ENCODE assay signal across 8 cellular contexts in genomic region chr7:26193432-26194206, GRCh38. TPM values are rescaled to one million over a fixed set of nuclear protein-coding genes. Genes with fewer than 3 reads are reported as not detected.
DNase-seq lines count a peak whose midpoint lies in the region; ATAC-seq and TF ChIP-seq lines count a peak whose summit lies in the region.

No MANE protein-coding gene starts in this region.

- no peak overlapping the region for H3K4me3 ChIP-seq in CD8-positive, alpha-beta memory T cell (ENCODE audit: low read length)
- no peak overlapping the region for H3K4me3 ChIP-seq in HUES64 (ENCODE audit: low read length)

- in situ Hi-C loops in ACHN (cut with HindIII; ENCODE audit: low pct_ligation_motif_present, low pct_unique_long_range_greater_than_20kb, low sequenced_read_pairs): loop anchor here (25.0 kb wide), 1 partner anchor 106 kb away; no protein-coding TSS in a partner anchor

- no peak for DNase-seq in CD8-positive, alpha-beta memory T cell
- DNase-seq in activated naive CD8-positive, alpha-beta T cell treated with anti-CD3 and anti-CD28 coated beads for 36 hours: no peak
- DNase-seq in nephron progenitor cell (no peak), NCI-H2171 (lab: John Stamatoyannopoulos, UW) (no peak), GF-D8 (lab: John Stamatoyannopoulos, UW) (no peak), ACHN (no peak)

- POLR2A ChIA-PET in CD8-positive, alpha-beta memory T cell (lab: Charles Lee): interaction anchor here (1.5 to 2.9 kb wide), 4 partner anchors 12 to 42 kb away, joined by 3 to 19 read pairs (median 12); partner anchors contain the start of gene NFE2L3

- H3K9me3 Mint-ChIP-seq in CD8-positive, alpha-beta memory T cell: no peaks in the 10 kb centered on the region
- H3K9me3 Mint-ChIP-seq in activated naive CD8-positive, alpha-beta T cell treated with anti-CD3 and anti-CD28 coated beads for 36 hours: no peaks in the 10 kb centered on the region
- H3K9me3 Mint-ChIP-seq in nephron progenitor cell: no peaks in the 10 kb centered on the region

- peaks cover 49 to 95% (median 61%) of the 10 kb centered on the region in 3 donors for H3K36me3 Mint-ChIP-seq in CD8-positive, alpha-beta memory T cell
- peaks cover 96% of the 10 kb centered on the region for H3K36me3 Mint-ChIP-seq in activated naive CD8-positive, alpha-beta T cell treated with anti-CD3 and anti-CD28 coated beads for 36 hours
- H3K36me3 Mint-ChIP-seq in nephron progenitor cell (ENCODE audit: low read depth): peaks cover 97% of the 10 kb centered on the region

- H3K36me3 ChIP-seq in CD8-positive, alpha-beta memory T cell (ENCODE audit: insufficient read depth, low read length): peaks cover 81% of the 10 kb centered on the region
- peaks cover 100% of the 10 kb centered on the region for H3K36me3 ChIP-seq in HUES64 (ENCODE audit: insufficient read depth, low read length)

- no peaks in the 10 kb centered on the region for H3K9me3 ChIP-seq in CD8-positive, alpha-beta memory T cell (ENCODE audit: low read length)
- no peaks in the 10 kb centered on the region for H3K9me3 ChIP-seq in HUES64 (ENCODE audit: insufficient read depth, low read depth, low read length)

- H3K27me3 ChIP-seq in CD8-positive, alpha-beta memory T cell (ENCODE audit: insufficient read depth, low read length, poor library complexity, severe bottlenecking): no peaks in the 10 kb centered on the region
- H3K27me3 ChIP-seq in HUES64 (ENCODE audit: insufficient read depth, low read length): no peaks in the 10 kb centered on the region

- peak overlapping the region; percentile 87 to 96 (median 92) for H3K27ac Mint-ChIP-seq in CD8-positive, alpha-beta memory T cell
- peak overlapping the region; percentile 91 for H3K27ac Mint-ChIP-seq in activated naive CD8-positive, alpha-beta T cell treated with anti-CD3 and anti-CD28 coated beads for 36 hours
- H3K27ac Mint-ChIP-seq in nephron progenitor cell: peak overlapping the region; percentile 95

- H3K9ac ChIP-seq in HUES64 (ENCODE audit: low read depth, low read length): no peak overlapping the region

- H3K4me1 Mint-ChIP-seq in CD8-positive, alpha-beta memory T cell: peaks cover 86 to 95% (median 94%) of the 10 kb centered on the region in 3 donors
- peaks cover 74% of the 10 kb centered on the region for H3K4me1 Mint-ChIP-seq in activated naive CD8-positive, alpha-beta T cell treated with anti-CD3 and anti-CD28 coated beads for 36 hours
- H3K4me1 Mint-ChIP-seq in nephron progenitor cell: peaks cover 68% of the 10 kb centered on the region

- WGBS in HUES64: 94% methylated on average over 8 of the region's 8 CpGs

- no peak overlapping the region for H3K27ac ChIP-seq in CD8-positive, alpha-beta memory T cell (ENCODE audit: low read depth, low read length)
- 0 out of 2 replicates have a peak overlapping the region, but pooled peaks have one; percentile 41 for H3K27ac ChIP-seq in HUES64 (ENCODE audit: low read depth, low read length)

- H3K27me3 Mint-ChIP-seq in CD8-positive, alpha-beta memory T cell: peaks cover 0 to 1% of the 10 kb centered on the region in 2 donors
- peaks cover 10% of the 10 kb centered on the region for H3K27me3 Mint-ChIP-seq in activated naive CD8-positive, alpha-beta T cell treated with anti-CD3 and anti-CD28 coated beads for 36 hours
- peaks cover 5% of the 10 kb centered on the region for H3K27me3 Mint-ChIP-seq in nephron progenitor cell (ENCODE audit: low read depth, poor library complexity)

- H3K4me1 ChIP-seq in CD8-positive, alpha-beta memory T cell (ENCODE audit: insufficient read depth, low read length): peaks cover 73% of the 10 kb centered on the region
- peaks cover 29% of the 10 kb centered on the region for H3K4me1 ChIP-seq in HUES64 (ENCODE audit: insufficient read depth, low read length)

- peak overlapping the region; percentile 70 to 99 (median 86) for H3K4me3 Mint-ChIP-seq in CD8-positive, alpha-beta memory T cell
- peak overlapping the region; percentile 100 for H3K4me3 Mint-ChIP-seq in activated naive CD8-positive, alpha-beta T cell treated with anti-CD3 and anti-CD28 coated beads for 36 hours
- peak overlapping the region; percentile 73 for H3K4me3 Mint-ChIP-seq in nephron progenitor cell

- CTCF ChIA-PET in CD8-positive, alpha-beta memory T cell (lab: Charles Lee): interaction anchor here (0.9 to 10.1 kb wide), 12 partner anchors 9 to 301 kb away, joined by 3 to 94 read pairs (median 6); partner anchors contain the start of gene NFE2L3

- no peak for ATAC-seq in HG02588 (IDR thresholded peaks at IDR 0.05; ENCODE audit: unreplicated experiment)

- no peak for TF ChIP-seq CTCF in nephron progenitor cell (IDR thresholded peaks at IDR 0.05)

RNA-seq across cellular contexts. Expression of gene HNRNPA2B1, which starts 6.9 kb away (rescaled TPM):
- 100 to 1,000 TPM; 950 to 966 TPM for total RNA-seq in CD8-positive, alpha-beta memory T cell
- polyA plus RNA-seq in CD8-positive, alpha-beta memory T cell: 742 TPM
- 947 TPM for polyA plus RNA-seq in HUES64 (2013, experiment 1 of 2)
- polyA plus RNA-seq in HUES64 (2013, experiment 2 of 2): 1,093 TPM
- total RNA-seq in activated naive CD8-positive, alpha-beta T cell treated with anti-CD3 and anti-CD28 coated beads for 36 hours: 100 to 1,000 TPM; 968 to 975 TPM

RNA-seq across cellular contexts. Expression of gene CBX3, which starts 7.9 kb away (rescaled TPM):
- 100 to 1,000 TPM; 293 to 296 TPM for total RNA-seq in CD8-positive, alpha-beta memory T cell
- polyA plus RNA-seq in CD8-positive, alpha-beta memory T cell: 107 TPM
- 231 TPM for polyA plus RNA-seq in HUES64 (2013, experiment 1 of 2)
- 241 TPM for polyA plus RNA-seq in HUES64 (2013, experiment 2 of 2)
- total RNA-seq in activated naive CD8-positive, alpha-beta T cell treated with anti-CD3 and anti-CD28 coated beads for 36 hours: 100 to 1,000 TPM; 366 to 370 TPM

RNA-seq across cellular contexts. Expression of gene NFE2L3, which starts 41.6 kb away (rescaled TPM):
- total RNA-seq in CD8-positive, alpha-beta memory T cell: 10 to 100 TPM; 43.5 to 47.4 TPM
- 6.5 TPM for polyA plus RNA-seq in CD8-positive, alpha-beta memory T cell
- 59.2 TPM for polyA plus RNA-seq in HUES64 (2013, experiment 1 of 2)
- polyA plus RNA-seq in HUES64 (2013, experiment 2 of 2): 66.1 TPM
- total RNA-seq in activated naive CD8-positive, alpha-beta T cell treated with anti-CD3 and anti-CD28 coated beads for 36 hours: 10 to 100 TPM; 35.2 to 35.3 TPM
